In genomic region chr9:100281676-100282387, GRCh38 we compare ENCODE assay signal across 25 cellular contexts.
"Had no signal": no experiment of that assay in that cellular context is flagged by ENCODE, and none has a peak within 500 bp of the region (broad histone marks: within the 10 kb centered on the region; RNA-seq: fewer than 3 reads in every experiment).

No MANE protein-coding gene starts in this region.

- H3K27me3 Mint-ChIP-seq: dendritic cell treated with granulocyte-macrophage colony-stimulating factor and Interleukin-4, amounts not matched to agents 40 ng/mL and 50 ng/mL, for 4 days; effector memory CD8-positive, alpha-beta T cell; stimulated activated memory B cell treated with anti-CD40 and anti-IgM and Interleukin-4, amounts not matched to agents 10 μg/mL and 1 μg/mL and 100 μg/mL, for 72 hours; stimulated activated naive CD8-positive, alpha-beta T cell treated with anti-CD3 and anti-CD28 coated beads, Interleukin-15, amount 100 ng/mL, for 72 hours had no signal

- H3K4me3 Mint-ChIP-seq: dendritic cell treated with granulocyte-macrophage colony-stimulating factor and Interleukin-4, amounts not matched to agents 40 ng/mL and 50 ng/mL, for 4 days; effector memory CD8-positive, alpha-beta T cell; immature natural killer cell; natural killer cell; stimulated activated memory B cell treated with anti-CD40 and anti-IgM and Interleukin-4, amounts not matched to agents 10 μg/mL and 1 μg/mL and 100 μg/mL, for 72 hours; stimulated activated naive CD8-positive, alpha-beta T cell treated with anti-CD3 and anti-CD28 coated beads, Interleukin-15, amount 100 ng/mL, for 72 hours had no signal

- H3K4me3 ChIP-seq: esophagus squamous epithelium, gastroesophageal sphincter, lung, psoas muscle, right lobe of liver, spleen, testis, tibial nerve, upper lobe of right lung, vagina had no signal

- DNase-seq: effector memory CD8-positive, alpha-beta T cell; esophagus squamous epithelium; foreskin fibroblast; immature natural killer cell; kidney; left cardiac atrium; left ventricle myocardium superior; natural killer cell; psoas muscle; retina; right lobe of liver; spleen; stimulated activated CD4-positive, alpha-beta T cell treated with anti-CD3 and anti-CD28 coated beads, Interleukin-15, amount 100 ng/mL, for 24 hours; stimulated activated CD4-positive, alpha-beta T cell treated with anti-CD3 and anti-CD28 coated beads, Interleukin-1b, Interleukin-23, amount 100 ng/mL, for 48 hours; stimulated activated CD4-positive, alpha-beta T cell treated with anti-CD3 and anti-CD28 coated beads, Interleukin-4, amount 100 ng/mL, for 24 hours; stimulated activated naive CD8-positive, alpha-beta T cell treated with anti-CD3 and anti-CD28 coated beads, Interleukin-15, amount 100 ng/mL, for 72 hours; testis; upper lobe of right lung had no signal

- H3K27ac ChIP-seq: esophagus squamous epithelium, gastroesophageal sphincter, psoas muscle, right lobe of liver, spleen, testis, tibial nerve, upper lobe of right lung, vagina had no signal

- H3K27ac Mint-ChIP-seq: dendritic cell treated with granulocyte-macrophage colony-stimulating factor and Interleukin-4, amounts not matched to agents 40 ng/mL and 50 ng/mL, for 4 days; immature natural killer cell; natural killer cell; stimulated activated memory B cell treated with anti-CD40 and anti-IgM and Interleukin-4, amounts not matched to agents 10 μg/mL and 1 μg/mL and 100 μg/mL, for 72 hours had no signal

- FAIRE-seq: colon, kidney had no signal

- H3K27me3 ChIP-seq: esophagus squamous epithelium, gastroesophageal sphincter, right lobe of liver, spleen, testis, tibial nerve, upper lobe of right lung, vagina had no signal

- H3K9me3 ChIP-seq: gastroesophageal sphincter, psoas muscle, right lobe of liver, testis, upper lobe of right lung, vagina had no signal

- ATAC-seq: effector memory CD8-positive, alpha-beta T cell; gastroesophageal sphincter; left cardiac atrium; left ventricle myocardium superior; natural killer cell; psoas muscle; right lobe of liver; stimulated activated memory B cell treated with anti-CD40 and anti-IgM and Interleukin-4, amounts not matched to agents 10 μg/mL and 1 μg/mL and 100 μg/mL, for 72 hours; stimulated activated naive CD8-positive, alpha-beta T cell treated with anti-CD3 and anti-CD28 coated beads, Interleukin-15, amount 100 ng/mL, for 72 hours; upper lobe of right lung had no signal

- H3K4me1 ChIP-seq: esophagus squamous epithelium, gastroesophageal sphincter, psoas muscle, right lobe of liver, spleen, testis, tibial nerve, upper lobe of right lung, vagina had no signal

- H3K4me1 Mint-ChIP-seq: natural killer cell had no signal

- H3K9me3 Mint-ChIP-seq: immature natural killer cell, natural killer cell had no signal
